Comparison of ENCODE assay signal across 8 cellular contexts in the genomic region with DNA sequence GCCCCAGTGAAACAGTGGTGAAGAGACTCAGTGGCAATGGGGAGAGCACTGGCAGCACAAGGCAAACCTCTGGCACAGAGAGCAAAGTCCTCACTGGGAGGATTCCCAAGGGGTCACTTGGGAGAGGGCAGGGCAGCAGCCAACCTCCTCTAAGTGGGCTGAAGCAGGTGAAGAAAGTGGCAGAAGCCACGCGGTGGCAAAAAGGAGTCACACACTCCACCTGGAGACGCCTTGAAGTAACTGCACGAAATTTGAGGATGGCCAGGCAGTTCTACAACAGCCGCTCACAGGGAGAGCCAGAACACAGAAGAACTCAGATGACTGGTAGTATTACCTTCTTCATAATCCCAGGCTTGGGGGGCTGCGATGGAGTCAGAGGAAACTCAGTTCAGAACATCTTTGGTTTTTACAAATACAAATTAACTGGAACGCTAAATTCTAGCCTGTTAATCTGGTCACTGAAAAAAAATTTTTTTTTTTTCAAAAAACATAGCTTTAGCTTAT. TPM values are rescaled to one million over a fixed set of nuclear protein-coding genes. Genes with fewer than 3 reads are reported as not detected.
DNase-seq lines count a peak whose midpoint lies in the region; ATAC-seq and TF ChIP-seq lines count a peak whose summit lies in the region.

No MANE protein-coding gene starts in this region.

- peak overlapping the region; percentile 20 for H3K4me3 Mint-ChIP-seq in central memory CD8-positive, alpha-beta T cell

- TF ChIP-seq CTCF in 22Rv1 (IDR thresholded peaks at IDR 0.05): peak; percentile 86
- peak; percentile 70 for TF ChIP-seq CTCF in GM12865 (IDR thresholded peaks at IDR 0.05; ENCODE audit: insufficient read depth, low read depth, low read length, missing control alignments)
- peak; percentile 76 for TF ChIP-seq CTCF in WERI-Rb-1 (IDR thresholded peaks at IDR 0.05; ENCODE audit: low read depth, low read length)
- peak; percentile 58 for TF ChIP-seq CTCF in lower lobe of right lung (IDR thresholded peaks at IDR 0.05)

- peaks cover 2% of the 10 kb centered on the region for H3K36me3 Mint-ChIP-seq in central memory CD8-positive, alpha-beta T cell (ENCODE audit: insufficient read depth)

- H3K4me3 ChIP-seq in GM12865 (ENCODE audit: low read depth, low read length) (no peak overlapping the region), WERI-Rb-1 (ENCODE audit: low read depth, low read length) (no peak overlapping the region), lower lobe of right lung (peak overlapping the region; percentile 56)

- H3K36me3 ChIP-seq in WERI-Rb-1: no peaks in the 10 kb centered on the region
- H3K36me3 ChIP-seq in lower lobe of right lung: peaks cover 4% of the 10 kb centered on the region

- no peaks in the 10 kb centered on the region for H3K27me3 ChIP-seq in WERI-Rb-1 (ENCODE audit: insufficient read depth, low read depth, severe bottlenecking)
- peaks cover 4% of the 10 kb centered on the region for H3K27me3 ChIP-seq in lower lobe of right lung (ENCODE audit: low read depth)

- H3K9me3 ChIP-seq in WERI-Rb-1 (ENCODE audit: severe bottlenecking) (no peaks in the 10 kb centered on the region), lower lobe of right lung (no peaks in the 10 kb centered on the region)

- H3K27ac Mint-ChIP-seq in central memory CD8-positive, alpha-beta T cell (ENCODE audit: low read depth): no peak overlapping the region

- peaks cover 12% of the 10 kb centered on the region for H3K4me1 Mint-ChIP-seq in central memory CD8-positive, alpha-beta T cell

- ATAC-seq in HG02623 (IDR thresholded peaks at IDR 0.05; ENCODE audit: unreplicated experiment): peak; percentile 79
- peak; percentile 40 for ATAC-seq in central memory CD8-positive, alpha-beta T cell (replicated peaks; ENCODE audit: extremely low read depth, poor library complexity, severe bottlenecking)
- peak; percentile 76 to 80 for ATAC-seq in lower lobe of right lung

- H3K9me3 Mint-ChIP-seq in central memory CD8-positive, alpha-beta T cell: no peaks in the 10 kb centered on the region

- intact Hi-C loops in lower lobe of right lung (cut with DNase I): loop anchor here (10.0 kb wide), 1 partner anchor 162 kb away; no protein-coding TSS in a partner anchor

- H3K27me3 Mint-ChIP-seq in central memory CD8-positive, alpha-beta T cell: peaks cover 31% of the 10 kb centered on the region

- peaks cover 58% of the 10 kb centered on the region for H3K4me1 ChIP-seq in lower lobe of right lung

- DNase-seq in GM12865 (ENCODE audit: low read depth): peak; percentile 74
- DNase-seq in NCI-H1092 (lab: John Stamatoyannopoulos, UW): peak; percentile 50
- peak; percentile 64 for DNase-seq in WERI-Rb-1
- no peak for DNase-seq in central memory CD8-positive, alpha-beta T cell (ENCODE audit: low spot score in 2 of 2)
- peak; percentile 66 for DNase-seq in lower lobe of right lung
- DNase-seq in stimulated activated CD4-positive, alpha-beta T cell treated with anti-CD3 and anti-CD28 coated beads, TNF-alpha, amount 100 ng/mL, for 48 hours (ENCODE audit: low read depth in 3 of 3): peak; percentile 18 to 46 (median 26)

- H3K27ac ChIP-seq in 22Rv1: no peak overlapping the region
- no peak overlapping the region for H3K27ac ChIP-seq in WERI-Rb-1
- peak overlapping the region; percentile 84 for H3K27ac ChIP-seq in lower lobe of right lung

RNA-seq across cellular contexts. Expression of gene IL6, which starts 0.6 kb away (rescaled TPM):
- total RNA-seq in lower lobe of right lung: 8.2 TPM

Comparison
In these comparisons a context has a peak if more than half of its experiments do, and no peak if none do; other contexts are left out.
1. DNase-seq: peak in GM12865 (single experiment), NCI-H1092 (single experiment), WERI-Rb-1 (single experiment), lower lobe of right lung (single experiment) and stimulated activated CD4-positive, alpha-beta T cell treated with anti-CD3 and anti-CD28 coated beads, TNF-alpha, amount 100 ng/mL, for 48 hours (3 of 3); none in central memory CD8-positive, alpha-beta T cell (0 of 2).
2. Peak in every context shown above with its lines, with median percentiles within 50 percentile points of each other: CTCF ChIP-seq and ATAC-seq.